14 cellular contexts compared by ENCODE assay signal in the genomic region with DNA sequence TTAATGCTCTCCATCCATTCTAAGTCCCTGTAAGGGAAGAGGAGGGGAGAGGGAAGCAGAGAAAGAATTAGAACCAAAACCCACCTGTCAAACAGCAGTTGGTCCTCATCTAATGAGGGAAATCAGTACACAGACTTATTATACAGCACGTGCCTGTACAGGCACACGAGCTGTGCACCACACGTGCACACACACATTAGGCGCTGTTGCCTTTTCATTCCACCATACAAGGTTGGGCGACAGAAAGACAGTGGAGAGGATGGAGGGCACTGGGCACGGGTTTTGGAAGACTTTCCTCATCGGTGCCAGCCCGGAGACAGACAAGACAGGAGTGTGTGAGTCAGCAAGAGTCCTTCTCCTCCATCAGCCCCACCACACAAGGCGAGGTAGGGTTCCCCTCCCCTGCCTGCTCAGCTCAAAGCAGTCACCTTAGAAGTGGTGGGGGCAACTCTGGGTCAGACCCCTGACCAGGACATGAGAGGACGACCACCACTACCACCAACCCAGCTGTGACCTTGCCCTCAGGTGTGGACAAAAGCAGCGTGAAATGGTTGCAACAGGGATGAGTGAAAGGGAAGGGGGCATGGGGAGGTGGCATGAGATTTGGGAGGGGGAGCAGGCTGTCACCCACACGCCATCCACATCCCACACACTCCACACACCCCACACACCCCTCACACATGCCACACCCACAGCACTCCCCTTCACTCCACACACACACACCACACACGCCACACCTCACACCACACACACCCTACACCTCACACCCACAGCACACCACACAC.
A peak's percentile ranks its signal among the peaks of the same experiment; 100 is the strongest.
DNase-seq lines count a peak whose midpoint lies in the region; ATAC-seq and TF ChIP-seq lines count a peak whose summit lies in the region.
"Had no signal": no experiment of that assay in that cellular context is flagged by ENCODE, and none has a peak within 500 bp of the region (broad histone marks: within the 10 kb centered on the region; RNA-seq: fewer than 3 reads in every experiment).

No MANE protein-coding gene starts in this region.

- H3K27ac ChIP-seq in stomach smooth muscle (ENCODE audit: low read length) (peak overlapping the region; percentile 89), left ventricle myocardium inferior (replicated peaks) (no peak overlapping the region), adrenal gland (no peak overlapping the region)
- H3K27ac ChIP-seq: thyroid gland had no signal

- no peak for TF ChIP-seq POLR2A in adrenal gland (IDR thresholded peaks at IDR 0.05)

- H3K27me3 ChIP-seq in stomach smooth muscle (ENCODE audit: control insufficient read depth in 1 of 2, insufficient read depth in 2 of 2, low read length in 2 of 2) (no peaks in the 10 kb centered on the region), left ventricle myocardium inferior (ENCODE audit: low read depth) (no peaks in the 10 kb centered on the region), adrenal gland (no peaks in the 10 kb centered on the region)
- H3K27me3 ChIP-seq: thyroid gland had no signal

- peaks cover 23% of the 10 kb centered on the region for H3K36me3 Mint-ChIP-seq in activated CD4-positive, alpha-beta T cell treated with anti-CD3 and anti-CD28 coated beads, Interleukin-2, amount 10 ng/mL, durations not matched to agents 24 days and 14 days (ENCODE audit: low read depth)
- peaks cover 34% of the 10 kb centered on the region for H3K36me3 Mint-ChIP-seq in activated T-helper 17 cell treated with anti-CD3 and anti-CD28 coated beads, Interleukin-2, amount 50 U/mL, for 72 hours (ENCODE audit: low read depth)

- TF ChIP-seq CTCF in left ventricle myocardium inferior (IDR thresholded peaks at IDR 0.05; ENCODE audit: borderline replicate concordance) (no peak), adrenal gland (IDR thresholded peaks at IDR 0.05) (no peak)

- peak overlapping the region; percentile 63 for H3K27ac Mint-ChIP-seq in activated CD4-positive, alpha-beta T cell treated with anti-CD3 and anti-CD28 coated beads, Interleukin-2, amount 10 ng/mL, durations not matched to agents 24 days and 14 days
- peak overlapping the region; percentile 71 for H3K27ac Mint-ChIP-seq in activated T-helper 17 cell treated with anti-CD3 and anti-CD28 coated beads, Interleukin-2, amount 50 U/mL, for 72 hours
- H3K27ac Mint-ChIP-seq: nephron had no signal

- no peak overlapping the region for H3K4me3 ChIP-seq in stomach smooth muscle (ENCODE audit: low read length in 2 of 2)
- no peak overlapping the region for H3K4me3 ChIP-seq in left ventricle myocardium inferior
- no peak overlapping the region for H3K4me3 ChIP-seq in adrenal gland
- H3K4me3 ChIP-seq: skin epidermis, thyroid gland had no signal

- H3K4me1 ChIP-seq in stomach smooth muscle (ENCODE audit: control insufficient read depth, insufficient read depth, low read length) (peaks cover 79% of the 10 kb centered on the region), left ventricle myocardium inferior (peaks cover 17% of the 10 kb centered on the region), adrenal gland (replicated peaks in 1 of 2) (no peaks in the 10 kb centered on the region)
- H3K4me1 ChIP-seq: thyroid gland had no signal

- peaks cover 8% of the 10 kb centered on the region for H3K9me3 Mint-ChIP-seq in activated CD4-positive, alpha-beta T cell treated with anti-CD3 and anti-CD28 coated beads, Interleukin-2, amount 10 ng/mL, durations not matched to agents 24 days and 14 days
- no peaks in the 10 kb centered on the region for H3K9me3 Mint-ChIP-seq in activated T-helper 17 cell treated with anti-CD3 and anti-CD28 coated beads, Interleukin-2, amount 50 U/mL, for 72 hours
- H3K9me3 Mint-ChIP-seq: nephron had no signal

- no peak for DNase-seq in activated CD4-positive, alpha-beta T cell treated with anti-CD3 and anti-CD28 coated beads, Interleukin-2, amount 10 ng/mL, durations not matched to agents 24 days and 14 days
- DNase-seq in activated CD4-positive, alpha-beta T cell treated with anti-CD3 and anti-CD28 coated beads, Interleukin-2, amount 50 U/mL, for 4 hours, result no peak
- DNase-seq in iris pigment epithelial cell (ENCODE audit: low read depth) (peak; percentile 24), foreskin melanocyte (no peak), left ventricle myocardium inferior (no peak), adrenal gland (no peak)
- DNase-seq: activated CD4-positive, alpha-beta T cell treated with anti-CD3 and anti-CD28 coated beads for 48 hours; DMS 273 treated with DMSO at 0.1 percent for 48 hours; effector CD8-positive, alpha-beta T cell; thyroid gland had no signal

- no peaks in the 10 kb centered on the region for H3K9me3 ChIP-seq in stomach smooth muscle (ENCODE audit: control insufficient read depth in 2 of 2, low read length in 2 of 2)
- H3K9me3 ChIP-seq in left ventricle myocardium inferior (replicated peaks), result no peaks in the 10 kb centered on the region
- H3K9me3 ChIP-seq in adrenal gland (replicated peaks in 1 of 3), result no peaks in the 10 kb centered on the region
- H3K9me3 ChIP-seq: thyroid gland had no signal

- H3K9ac ChIP-seq in stomach smooth muscle (ENCODE audit: low read length in 2 of 2), result peak overlapping the region; percentile 3 to 47

- 77 to 90% (median 82%) methylated on average over 9 to 13 of the region's 13 CpGs for WGBS in adrenal gland, 4 donors

- ATAC-seq in activated T-helper 17 cell treated with anti-CD3 and anti-CD28 coated beads, Interleukin-2, amount 50 U/mL, for 72 hours (replicated peaks), result no peak

- H3K4me1 Mint-ChIP-seq in activated CD4-positive, alpha-beta T cell treated with anti-CD3 and anti-CD28 coated beads, Interleukin-2, amount 10 ng/mL, durations not matched to agents 24 days and 14 days, result peaks cover 27% of the 10 kb centered on the region
- peaks cover 24% of the 10 kb centered on the region for H3K4me1 Mint-ChIP-seq in activated T-helper 17 cell treated with anti-CD3 and anti-CD28 coated beads, Interleukin-2, amount 50 U/mL, for 72 hours

- H3K36me3 ChIP-seq in stomach smooth muscle (ENCODE audit: control insufficient read depth in 2 of 2, insufficient read depth in 2 of 2, low read length in 2 of 2) (peaks cover 53 to 54% of the 10 kb centered on the region in 2 donors), left ventricle myocardium inferior (peaks cover 64% of the 10 kb centered on the region), adrenal gland (replicated peaks in 1 of 2) (peaks cover 0 to 61% of the 10 kb centered on the region in 2 donors)

- intact Hi-C loops in activated CD4-positive, alpha-beta T cell treated with anti-CD3 and anti-CD28 coated beads, Interleukin-2, amount 10 ng/mL, durations not matched to agents 24 days and 14 days (cut with micrococcal nuclease), result no loop called here
- intact Hi-C loops in left ventricle myocardium inferior (cut with micrococcal nuclease) (no loop called here), adrenal gland (cut with DNase I) (no loop called here)

- no peak overlapping the region for H3K4me3 Mint-ChIP-seq in activated CD4-positive, alpha-beta T cell treated with anti-CD3 and anti-CD28 coated beads, Interleukin-2, amount 10 ng/mL, durations not matched to agents 24 days and 14 days
- H3K4me3 Mint-ChIP-seq in activated T-helper 17 cell treated with anti-CD3 and anti-CD28 coated beads, Interleukin-2, amount 50 U/mL, for 72 hours, result no peak overlapping the region
- H3K4me3 Mint-ChIP-seq: nephron had no signal

- H3K27me3 Mint-ChIP-seq in activated CD4-positive, alpha-beta T cell treated with anti-CD3 and anti-CD28 coated beads, Interleukin-2, amount 10 ng/mL, durations not matched to agents 24 days and 14 days, result no peaks in the 10 kb centered on the region
- no peaks in the 10 kb centered on the region for H3K27me3 Mint-ChIP-seq in activated T-helper 17 cell treated with anti-CD3 and anti-CD28 coated beads, Interleukin-2, amount 50 U/mL, for 72 hours
